Comparison of ENCODE assay signal across 8 cellular contexts in the genomic region with DNA sequence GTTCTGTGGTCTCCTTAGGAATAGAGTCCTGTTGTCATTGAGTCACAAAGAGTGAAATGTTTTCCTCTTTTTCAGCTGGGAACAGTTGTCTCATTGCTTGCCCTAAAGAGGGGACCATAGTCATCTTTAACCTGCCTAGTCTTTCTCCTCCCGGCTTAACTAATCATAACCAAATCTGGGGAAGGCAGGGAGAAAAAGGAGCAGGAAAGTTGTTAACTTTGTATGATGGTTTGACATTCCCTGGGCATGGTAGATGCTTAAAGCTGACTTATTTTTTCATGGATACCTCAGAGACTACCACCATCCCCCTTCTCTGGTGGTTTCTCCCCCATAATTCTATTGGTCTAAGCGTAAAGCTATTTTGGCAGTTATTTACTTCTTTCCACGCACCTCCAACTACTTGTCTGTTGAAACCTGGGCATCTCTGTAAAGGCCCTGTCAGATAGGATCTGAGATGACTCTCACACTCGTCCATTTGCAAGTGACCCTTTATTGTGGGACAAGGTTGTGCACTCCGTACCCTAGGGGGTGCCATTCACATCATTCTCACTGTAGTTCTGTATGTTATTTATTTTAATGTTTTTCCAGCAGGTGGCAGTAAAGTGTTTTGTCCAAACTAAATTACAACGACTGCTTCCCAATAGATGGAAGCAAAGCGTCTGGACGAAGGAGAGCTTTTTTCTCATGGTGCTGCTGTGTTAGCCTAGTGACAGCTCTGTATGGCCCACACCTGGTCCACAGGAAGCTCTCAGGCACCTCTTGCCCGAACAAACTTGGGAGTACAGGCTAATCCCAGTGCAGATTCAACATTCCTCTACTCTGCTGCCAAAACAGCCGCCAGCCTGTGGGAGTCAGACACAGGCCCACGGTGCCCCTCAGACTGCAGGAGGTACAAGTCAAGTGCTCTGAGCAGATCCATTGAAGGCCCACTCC. TPM values are rescaled to one million over a fixed set of nuclear protein-coding genes. Genes with fewer than 3 reads are reported as not detected.
DNase-seq lines count a peak whose midpoint lies in the region; ATAC-seq and TF ChIP-seq lines count a peak whose summit lies in the region.

No MANE protein-coding gene starts in this region.

- no peak overlapping the region; the same call in 1 of the 2 replicates for H3K27ac Mint-ChIP-seq in HFFc6

- H3K4me1 Mint-ChIP-seq in HFFc6 (ENCODE audit: low read depth): peaks cover 36% of the 10 kb centered on the region

- DNase-seq in ELF-1 (ENCODE audit: low read depth, low spot score) (peak; percentile 81), HFFc6 (peak; percentile 94), NCI-H1436 treated with DMSO at 0.1 percent for 48 hours (lab: John Stamatoyannopoulos, UW) (peak; percentile 81), SW480 (ENCODE audit: low spot score) (peak; percentile 97), amniotic epithelial cell (ENCODE audit: low read depth) (peak; percentile 88), left cardiac atrium (peak; percentile 47), posterior vena cava (ENCODE audit: low spot score) (no peak)

- TF ChIP-seq CTCF in HFFc6 (IDR thresholded peaks at IDR 0.05): peak; percentile 93

- H3K4me1 ChIP-seq in rectal smooth muscle tissue (ENCODE audit: control insufficient read depth, insufficient read depth, low read length): peaks cover 10% of the 10 kb centered on the region

- peaks cover under 1% of the 10 kb centered on the region; the same call in 1 of the 2 replicates for H3K36me3 Mint-ChIP-seq in HFFc6 (ENCODE audit: low read depth)

- no peaks in the 10 kb centered on the region for H3K36me3 ChIP-seq in rectal smooth muscle tissue (ENCODE audit: control insufficient read depth, insufficient read depth, low read length)

- intact Hi-C loops in left cardiac atrium (cut with DNase I): loop anchor here in 1 of 2 donors (1.0 to 10.0 kb wide), 2 partner anchors 32 to 99 kb away; partner anchors contain the start of gene NME5
- intact Hi-C loops in posterior vena cava (cut with DNase I): loop anchor here (2.0 to 10.0 kb wide), 3 partner anchors 33 to 251 kb away; partner anchors contain the start of gene NME5 (in 1 of the 2)

- H3K9me3 Mint-ChIP-seq in HFFc6: no peaks in the 10 kb centered on the region

- no peak overlapping the region for H3K4me3 Mint-ChIP-seq in HFFc6

- no peaks in the 10 kb centered on the region for H3K27me3 ChIP-seq in rectal smooth muscle tissue (ENCODE audit: control insufficient read depth, insufficient read depth, low read length)

- H3K27ac ChIP-seq in rectal smooth muscle tissue (ENCODE audit: low read depth, low read length): peak overlapping the region; percentile 54

- peaks cover 3% of the 10 kb centered on the region for H3K27me3 Mint-ChIP-seq in HFFc6 (ENCODE audit: insufficient read depth)

- no peak overlapping the region for H3K4me3 ChIP-seq in rectal smooth muscle tissue (ENCODE audit: low read length)

- ATAC-seq in left cardiac atrium: peak; percentile 28 to 45

- no peak overlapping the region for H3K9ac ChIP-seq in rectal smooth muscle tissue (ENCODE audit: low read length)

RNA-seq across cellular contexts. Expression of gene FAM13B, which starts 3.0 kb away (rescaled TPM):
- 10 to 100 TPM; 27.5 to 38.2 (median 31.8) TPM for total RNA-seq in HFFc6 (2021; fragmentation: NEBNext Ultra II Directional; extraction: Animal tissue kit (Norgen Biotek cat#: 25700))
- total RNA-seq in left cardiac atrium: 10 to 100 TPM; 28.1 to 34.7 TPM
- total RNA-seq in posterior vena cava: 10 to 100 TPM; 70.3 to 70.9 TPM

RNA-seq across cellular contexts. Expression of gene WNT8A, which starts 48.0 kb away (rescaled TPM):
- not detected for total RNA-seq in HFFc6 (2021; fragmentation: NEBNext Ultra II Directional; extraction: Animal tissue kit (Norgen Biotek cat#: 25700))
- total RNA-seq in left cardiac atrium (not detected), posterior vena cava (not detected)
